Comparison of ENCODE assay signal across 2 cellular contexts in genomic region chr3:156599061-156599460, GRCh38.
TF ChIP-seq lines count a peak whose summit lies in the region.

No MANE protein-coding gene starts in this region.

TF ChIP-seq in GM23338, 12 proteins besides CTCF, POLR2A, EP300 and RAD21 (continued from another document):
- TF ChIP-seq, protein P1, sequence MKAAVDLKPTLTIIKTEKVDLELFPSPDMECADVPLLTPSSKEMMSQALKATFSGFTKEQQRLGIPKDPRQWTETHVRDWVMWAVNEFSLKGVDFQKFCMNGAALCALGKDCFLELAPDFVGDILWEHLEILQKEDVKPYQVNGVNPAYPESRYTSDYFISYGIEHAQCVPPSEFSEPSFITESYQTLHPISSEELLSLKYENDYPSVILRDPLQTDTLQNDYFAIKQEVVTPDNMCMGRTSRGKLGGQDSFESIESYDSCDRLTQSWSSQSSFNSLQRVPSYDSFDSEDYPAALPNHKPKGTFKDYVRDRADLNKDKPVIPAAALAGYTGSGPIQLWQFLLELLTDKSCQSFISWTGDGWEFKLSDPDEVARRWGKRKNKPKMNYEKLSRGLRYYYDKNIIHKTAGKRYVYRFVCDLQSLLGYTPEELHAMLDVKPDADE (IDR thresholded peaks at IDR 0.05) = no peak
- TF ChIP-seq ZNF331 (CRISPR knock-in tag; IDR thresholded peaks at IDR 0.05; ENCODE audit: low read depth) (no peak), POLR2AphosphoS5 (IDR thresholded peaks at IDR 0.05; ENCODE audit: low read depth) (no peak), EZH2phosphoT487 (IDR thresholded peaks at IDR 0.05; ENCODE audit: unreplicated experiment) (no peak), JUNB (IDR thresholded peaks at IDR 0.05; ENCODE audit: unreplicated experiment) (no peak)
- TF ChIP-seq, protein P2, sequence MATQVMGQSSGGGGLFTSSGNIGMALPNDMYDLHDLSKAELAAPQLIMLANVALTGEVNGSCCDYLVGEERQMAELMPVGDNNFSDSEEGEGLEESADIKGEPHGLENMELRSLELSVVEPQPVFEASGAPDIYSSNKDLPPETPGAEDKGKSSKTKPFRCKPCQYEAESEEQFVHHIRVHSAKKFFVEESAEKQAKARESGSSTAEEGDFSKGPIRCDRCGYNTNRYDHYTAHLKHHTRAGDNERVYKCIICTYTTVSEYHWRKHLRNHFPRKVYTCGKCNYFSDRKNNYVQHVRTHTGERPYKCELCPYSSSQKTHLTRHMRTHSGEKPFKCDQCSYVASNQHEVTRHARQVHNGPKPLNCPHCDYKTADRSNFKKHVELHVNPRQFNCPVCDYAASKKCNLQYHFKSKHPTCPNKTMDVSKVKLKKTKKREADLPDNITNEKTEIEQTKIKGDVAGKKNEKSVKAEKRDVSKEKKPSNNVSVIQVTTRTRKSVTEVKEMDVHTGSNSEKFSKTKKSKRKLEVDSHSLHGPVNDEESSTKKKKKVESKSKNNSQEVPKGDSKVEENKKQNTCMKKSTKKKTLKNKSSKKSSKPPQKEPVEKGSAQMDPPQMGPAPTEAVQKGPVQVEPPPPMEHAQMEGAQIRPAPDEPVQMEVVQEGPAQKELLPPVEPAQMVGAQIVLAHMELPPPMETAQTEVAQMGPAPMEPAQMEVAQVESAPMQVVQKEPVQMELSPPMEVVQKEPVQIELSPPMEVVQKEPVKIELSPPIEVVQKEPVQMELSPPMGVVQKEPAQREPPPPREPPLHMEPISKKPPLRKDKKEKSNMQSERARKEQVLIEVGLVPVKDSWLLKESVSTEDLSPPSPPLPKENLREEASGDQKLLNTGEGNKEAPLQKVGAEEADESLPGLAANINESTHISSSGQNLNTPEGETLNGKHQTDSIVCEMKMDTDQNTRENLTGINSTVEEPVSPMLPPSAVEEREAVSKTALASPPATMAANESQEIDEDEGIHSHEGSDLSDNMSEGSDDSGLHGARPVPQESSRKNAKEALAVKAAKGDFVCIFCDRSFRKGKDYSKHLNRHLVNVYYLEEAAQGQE (IDR thresholded peaks at IDR 0.05; ENCODE audit: unreplicated experiment) = no peak

TF ChIP-seq in K562, 482 proteins besides CTCF, POLR2A, EP300 and RAD21 (continued from another document):
- no peak for TF ChIP-seq TAF15 (IDR thresholded peaks at IDR 0.05; ENCODE audit: low read depth, low read length)
- TF ChIP-seq HNRNPUL1 (IDR thresholded peaks at IDR 0.05; ENCODE audit: low read length) = no peak
- TF ChIP-seq ZSCAN32 (CRISPR knock-in tag; IDR thresholded peaks at IDR 0.05) = no peak
